In genomic region chr16:75237398-75238131, GRCh38 we compare ENCODE assay signal across 13 cellular contexts. TPM values are rescaled to one million over a fixed set of nuclear protein-coding genes. Genes with fewer than 3 reads are reported as not detected.
A peak's percentile ranks its signal among the peaks of the same experiment; 100 is the strongest.
DNase-seq lines count a peak whose midpoint lies in the region; ATAC-seq and TF ChIP-seq lines count a peak whose summit lies in the region.
"Had no signal": no experiment of that assay in that cellular context is flagged by ENCODE, and none has a peak within 500 bp of the region (broad histone marks: within the 10 kb centered on the region; RNA-seq: fewer than 3 reads in every experiment).

No MANE protein-coding gene starts in this region.

- H3K27ac ChIP-seq in heart right ventricle (peak overlapping the region; percentile 43 to 90 (median 84)), esophagus muscularis mucosa (replicated peaks in 1 of 4) (peak overlapping the region; percentile 82 to 85 (median 84)), parathyroid adenoma (peak overlapping the region; percentile 83), vagina (peak overlapping the region; percentile 85)

- H3K4me1 ChIP-seq in heart right ventricle (peaks cover 37 to 80% (median 59%) of the 10 kb centered on the region in 9 donors), esophagus muscularis mucosa (peaks cover 51 to 66% (median 61%) of the 10 kb centered on the region in 4 donors), parathyroid adenoma (peaks cover 18% of the 10 kb centered on the region), vagina (peaks cover 60% of the 10 kb centered on the region)

- 71 to 74% methylated on average over 18 of the region's 18 CpGs for WGBS in heart right ventricle, 2 donors
- no CpG with 5 or more reads among the region's 18 CpGs for WGBS in esophagus muscularis mucosa
- WGBS in lower leg skin, 2 donors: 84 to 89% methylated on average over 15 to 18 of the region's 18 CpGs

- no peak for TF ChIP-seq CTCF in heart right ventricle (IDR thresholded peaks at IDR 0.05)
- no peak for TF ChIP-seq CTCF in esophagus muscularis mucosa (IDR thresholded peaks at IDR 0.05)
- TF ChIP-seq CTCF in parathyroid adenoma (IDR thresholded peaks at IDR 0.05): no peak
- no peak for TF ChIP-seq CTCF in vagina (IDR thresholded peaks at IDR 0.05)
- no peak for TF ChIP-seq CTCF in lower leg skin (IDR thresholded peaks at IDR 0.05)

- H3K36me3 ChIP-seq in heart right ventricle (peaks cover 0 to 80% (median 35%) of the 10 kb centered on the region in 9 donors), esophagus muscularis mucosa (peaks cover 17 to 74% (median 57%) of the 10 kb centered on the region in 4 donors), parathyroid adenoma (ENCODE audit: control insufficient read depth, insufficient read depth, low read length) (no peaks in the 10 kb centered on the region), vagina (peaks cover 0 to 43% of the 10 kb centered on the region in 2 donors)

- DNase-seq in heart right ventricle (no peak), Right ventricle myocardium superior (no peak), esophagus muscularis mucosa (ENCODE audit: extremely low spot score) (no peak), vagina (ENCODE audit: extremely low spot score in 2 of 2) (no peak), NCI-H1694 (lab: John Stamatoyannopoulos, UW) (no peak), lower leg skin (ENCODE audit: low spot score in 2 of 2) (no peak)
- DNase-seq: ACHN; activated naive CD4-positive, alpha-beta T cell treated with anti-CD3 and anti-CD28 coated beads for 36 hours; Kasumi-1; NCI-H2107 had no signal

- no peak overlapping the region for H3K9ac ChIP-seq in parathyroid adenoma

- H3K27me3 ChIP-seq in heart right ventricle (peaks cover 0 to 41% (median 0%) of the 10 kb centered on the region in 7 donors), esophagus muscularis mucosa (no peaks in the 10 kb centered on the region), parathyroid adenoma (ENCODE audit: control insufficient read depth, insufficient read depth, low read length) (no peaks in the 10 kb centered on the region), vagina (no peaks in the 10 kb centered on the region)

- intact Hi-C loops in heart right ventricle (cut with DNase I) (loop anchor here in 6 of 10 donors (5.0 to 10.0 kb wide), 4 partner anchors 67 to 87 kb away; no protein-coding TSS in a partner anchor), Right ventricle myocardium superior (cut with DNase I) (no loop called here), esophagus muscularis mucosa (cut with DNase I) (loop anchor here (5.0 kb wide), 1 partner anchor 70 kb away; no protein-coding TSS in a partner anchor), vagina (cut with DNase I) (loop anchor here (5.0 kb wide), 1 partner anchor 150 kb away; no protein-coding TSS in a partner anchor), lower leg skin (cut with DNase I; ENCODE audit: low total_unique reads) (loop anchor here (5.0 kb wide), 2 partner anchors 150 to 165 kb away; no protein-coding TSS in a partner anchor)

- no peak overlapping the region for H3K4me2 ChIP-seq in parathyroid adenoma (ENCODE audit: low read length)

- ATAC-seq in heart right ventricle (no peak), Right ventricle myocardium superior (ENCODE audit: poor library complexity) (no peak), GM18520 (IDR thresholded peaks at IDR 0.05; ENCODE audit: unreplicated experiment) (no peak)
- ATAC-seq: left lobe of liver had no signal

- H3K4me3 ChIP-seq in heart right ventricle (peak overlapping the region in 1 of 10 donors; percentile 7), esophagus muscularis mucosa (no peak overlapping the region), parathyroid adenoma (ENCODE audit: low read depth, low read length) (no peak overlapping the region), vagina (peak overlapping the region in 1 of 2 donors; percentile 40), lower leg skin (ENCODE audit: low read depth, poor library complexity, severe bottlenecking) (no peak overlapping the region)

- no peak overlapping the region for H2AFZ ChIP-seq in parathyroid adenoma

- TF ChIP-seq POLR2A in esophagus muscularis mucosa (IDR thresholded peaks at IDR 0.05; ENCODE audit: low read depth) (no peak), vagina (IDR thresholded peaks at IDR 0.05) (no peak), lower leg skin (IDR thresholded peaks at IDR 0.05) (no peak)

- H3K9me3 ChIP-seq in heart right ventricle (no peaks in the 10 kb centered on the region), esophagus muscularis mucosa (no peaks in the 10 kb centered on the region), parathyroid adenoma (ENCODE audit: control insufficient read depth, low read length) (no peaks in the 10 kb centered on the region), vagina (no peaks in the 10 kb centered on the region)

- H3K79me2 ChIP-seq in parathyroid adenoma: peaks cover 21% of the 10 kb centered on the region

- no peak for TF ChIP-seq EP300 in esophagus muscularis mucosa (IDR thresholded peaks at IDR 0.05)

RNA-seq across cellular contexts. Expression of gene BCAR1, which starts 13.9 kb away (rescaled TPM):
- 10 to 100 TPM; 56.1 to 85.2 (median 72.4) TPM for total RNA-seq in heart right ventricle
- 10 to 100 TPM; 54.6 to 65.8 TPM for polyA plus RNA-seq in heart right ventricle
- 75.4 TPM for total RNA-seq in Right ventricle myocardium superior
- total RNA-seq in esophagus muscularis mucosa: 10 to 100 TPM; 31.6 to 67.1 (median 54.8) TPM
- 39.5 TPM for total RNA-seq in vagina
- 10 to 100 TPM; 16.4 to 38.1 (median 28.8) TPM for total RNA-seq in lower leg skin

RNA-seq across cellular contexts. Expression of gene CTRB1, which starts 18.8 kb away (rescaled TPM):
- 1 to 10 TPM in 7 of 10 donors, not detected in 3; 1.8 to 3.8 (median 2.6) TPM for total RNA-seq in heart right ventricle
- polyA plus RNA-seq in heart right ventricle: 1 to 10 TPM in 1 of 2 donors, not detected in 1; 1.0 TPM
- total RNA-seq in Right ventricle myocardium superior: not detected
- total RNA-seq in esophagus muscularis mucosa: not detected
- total RNA-seq in vagina: not detected
- total RNA-seq in lower leg skin: 1 to 10 TPM in 1 of 4 donors, not detected in 3; 1.0 TPM
- total RNA-seq: activated naive CD4-positive, alpha-beta T cell treated with anti-CD3 and anti-CD28 coated beads for 36 hours had no signal

RNA-seq across cellular contexts. Expression of gene CTRB2, which starts 30.6 kb away (rescaled TPM):
- total RNA-seq in heart right ventricle (1 to 10 TPM in 7 of 10 donors, not detected in 3; 2.0 to 3.8 (median 2.8) TPM), Right ventricle myocardium superior (not detected), esophagus muscularis mucosa (not detected), vagina (not detected), lower leg skin (1 to 10 TPM in 1 of 4 donors, not detected in 3; 1.9 TPM)
- polyA plus RNA-seq in heart right ventricle: under 1 TPM in 1 of 2 donors, not detected in 1; 0.42 TPM
- total RNA-seq: activated naive CD4-positive, alpha-beta T cell treated with anti-CD3 and anti-CD28 coated beads for 36 hours had no signal
